19 cellular contexts compared by ENCODE assay signal in genomic region chr2:150008901-150009300, GRCh38.
DNase-seq lines count a peak whose midpoint lies in the region; ATAC-seq, FAIRE-seq and TF ChIP-seq lines count a peak whose summit lies in the region.
"Had no signal": no experiment of that assay in that cellular context is flagged by ENCODE, and none has a peak within 500 bp of the region (broad histone marks: within the 10 kb centered on the region; RNA-seq: fewer than 3 reads in every experiment).

No MANE protein-coding gene starts in this region.

- H3K27me3 Mint-ChIP-seq in MCF 10A (ENCODE audit: insufficient read depth, unreplicated experiment): no peaks in the 10 kb centered on the region
- H3K27me3 Mint-ChIP-seq in neural progenitor cell (ENCODE audit: insufficient read depth, low read depth): no peaks in the 10 kb centered on the region
- H3K27me3 Mint-ChIP-seq: CD4-positive, alpha-beta T cell had no signal

- H3K4me1 Mint-ChIP-seq in MCF 10A (ENCODE audit: insufficient read depth, unreplicated experiment) (no peaks in the 10 kb centered on the region), neural progenitor cell (no peaks in the 10 kb centered on the region)
- H3K4me1 Mint-ChIP-seq: H9 had no signal

- H3K4me3 Mint-ChIP-seq in MCF 10A (ENCODE audit: unreplicated experiment) (no peak overlapping the region), neural progenitor cell (no peak overlapping the region)
- H3K4me3 Mint-ChIP-seq: CD4-positive, alpha-beta T cell; H9 had no signal

- peak; percentile 65 for DNase-seq in mammary epithelial cell
- no peak for DNase-seq in MCF 10A (ENCODE audit: unreplicated experiment)
- peak; percentile 53 for DNase-seq in bronchial epithelial cell (ENCODE audit: low read depth)
- no peak for DNase-seq in neural progenitor cell (ENCODE audit: low spot score)
- no peak for DNase-seq in NCI-H2029 treated with DMSO at 0.1 percent for 48 hours (lab: John Stamatoyannopoulos, UW)
- no peak for DNase-seq in T1000 (lab: John Stamatoyannopoulos, UW)
- DNase-seq: AML-193; Caco-2; CD4-positive, alpha-beta T cell; H9 had no signal

- H3F3A ChIP-seq in neural progenitor cell (ENCODE audit: low read depth): no peaks in the 10 kb centered on the region

- no peak for ATAC-seq in HG03175 (IDR thresholded peaks at IDR 0.05; ENCODE audit: unreplicated experiment)
- ATAC-seq: A549, HepG2 had no signal

- H3K4me2 ChIP-seq in mammary epithelial cell (ENCODE audit: insufficient read depth, low read depth, low read length) (no peak overlapping the region), neural progenitor cell (no peak overlapping the region)
- H3K4me2 ChIP-seq: A549 had no signal

- H2AFZ ChIP-seq in mammary epithelial cell (ENCODE audit: low read depth, low read length): peak overlapping the region; percentile 61
- H2AFZ ChIP-seq in neural progenitor cell (replicated peaks): no peak overlapping the region

- H3K9me3 Mint-ChIP-seq in MCF 10A (ENCODE audit: unreplicated experiment) (no peaks in the 10 kb centered on the region), neural progenitor cell (no peaks in the 10 kb centered on the region)
- H3K9me3 Mint-ChIP-seq: CD4-positive, alpha-beta T cell; H9 had no signal

- CTCF ChIA-PET in mammary epithelial cell (lab: Charles Lee; ENCODE audit: low non-redundant PET): no interaction called here
- CTCF ChIA-PET in MCF 10A (lab: Yijun Ruan, JAX): no interaction called here

- POLR2A ChIA-PET in MCF 10A (lab: Yijun Ruan, JAX): no interaction called here

- H3K27me3 ChIP-seq in mammary epithelial cell (ENCODE audit: insufficient read depth, low read length) (no peaks in the 10 kb centered on the region), bronchial epithelial cell (ENCODE audit: control insufficient read depth, insufficient read depth, low read length) (no peaks in the 10 kb centered on the region), neural progenitor cell (no peaks in the 10 kb centered on the region)

- H3K4me1 ChIP-seq in mammary epithelial cell (ENCODE audit: insufficient read depth, low read length) (peaks cover 5% of the 10 kb centered on the region), neural progenitor cell (peaks cover 9% of the 10 kb centered on the region)
- H3K4me1 ChIP-seq: A549, Caco-2 had no signal

- WGBS in mammary epithelial cell (ENCODE audit: low coverage, missing lambda C conversion rate): 100% methylated on average over 1 of the region's 1 CpG

- no peak overlapping the region for H3K9ac ChIP-seq in mammary epithelial cell (ENCODE audit: insufficient read depth, low read length)
- no peak overlapping the region for H3K9ac ChIP-seq in neural progenitor cell

- in situ Hi-C loops in mammary epithelial cell (cut with MboI; ENCODE audit: low sequenced_read_pairs in 2 of 2): no loop called here

- no TSS peak for BruUV-seq in mammary epithelial cell (replicated peaks; lab: Mats Ljungman, UMichigan)
- BruUV-seq in MCF 10A (replicated peaks; lab: Mats Ljungman, UMichigan): no TSS peak

- no peak overlapping the region for H3K4me3 ChIP-seq in mammary epithelial cell (replicated peaks in 1 of 3; ENCODE audit: insufficient read depth in 1 of 3, low read depth in 2 of 3, low read length in 3 of 3)
- H3K4me3 ChIP-seq in bronchial epithelial cell (ENCODE audit: low read depth, low read length): no peak overlapping the region
- H3K4me3 ChIP-seq in neural progenitor cell: no peak overlapping the region
- H3K4me3 ChIP-seq: A549 had no signal

- H3K9me3 ChIP-seq in mammary epithelial cell (replicated peaks; ENCODE audit: insufficient read depth, low read length): no peaks in the 10 kb centered on the region
- no peaks in the 10 kb centered on the region for H3K9me3 ChIP-seq in neural progenitor cell (ENCODE audit: low read depth)
- H3K9me3 ChIP-seq: A549 had no signal

- dilution Hi-C loops in mammary epithelial cell (cut with HindIII; ENCODE audit: low sequenced_read_pairs): no loop called here

- H3K36me3 Mint-ChIP-seq in MCF 10A (ENCODE audit: insufficient read depth, unreplicated experiment) (no peaks in the 10 kb centered on the region), neural progenitor cell (no peaks in the 10 kb centered on the region)

- no peaks in the 10 kb centered on the region for H4K20me1 ChIP-seq in mammary epithelial cell (ENCODE audit: insufficient read depth, low read length)
- H4K20me1 ChIP-seq in neural progenitor cell (ENCODE audit: low read depth): no peaks in the 10 kb centered on the region

- no peaks in the 10 kb centered on the region for H3K79me2 ChIP-seq in mammary epithelial cell (ENCODE audit: insufficient read depth, low read length)
- no peaks in the 10 kb centered on the region for H3K79me2 ChIP-seq in neural progenitor cell (ENCODE audit: low read depth)

- TF ChIP-seq CTCF in mammary epithelial cell (conservative IDR thresholded peaks at IDR 0.05 in 1 of 2, IDR thresholded peaks at IDR 0.05 in 1 of 2; ENCODE audit: extremely low read depth in 1 of 2, insufficient read depth in 1 of 2, low read depth in 1 of 2, low read length in 2 of 2) (no peak), MCF 10A (IDR thresholded peaks at IDR 0.05; ENCODE audit: unreplicated experiment) (no peak), bronchial epithelial cell (IDR thresholded peaks at IDR 0.05; ENCODE audit: insufficient read depth, low read length, severe bottlenecking) (no peak), neural progenitor cell (IDR thresholded peaks at IDR 0.05) (no peak)

- no peaks in the 10 kb centered on the region for H3K36me3 ChIP-seq in mammary epithelial cell (ENCODE audit: insufficient read depth, low read length)
- H3K36me3 ChIP-seq in bronchial epithelial cell (ENCODE audit: control insufficient read depth, insufficient read depth, low read length): no peaks in the 10 kb centered on the region
- H3K36me3 ChIP-seq in neural progenitor cell: no peaks in the 10 kb centered on the region

- intact Hi-C loops in mammary epithelial cell (cut with micrococcal nuclease): no loop called here
- intact Hi-C loops in MCF 10A (cut with micrococcal nuclease): no loop called here

- H3K27ac ChIP-seq in mammary epithelial cell (ENCODE audit: insufficient read depth, low read depth, low read length): no peak overlapping the region
- no peak overlapping the region for H3K27ac ChIP-seq in neural progenitor cell
- H3K27ac ChIP-seq: 22Rv1, A549, C4-2B had no signal

- no peak for FAIRE-seq in bronchial epithelial cell (lab: Jason Lieb, UNC)
- FAIRE-seq: A549, D721Med, GM12891, GM19239, H1, HepG2 had no signal

- H3K27ac Mint-ChIP-seq in MCF 10A (ENCODE audit: low read depth, unreplicated experiment): no peak overlapping the region
- H3K27ac Mint-ChIP-seq in neural progenitor cell: peak overlapping the region; percentile 63
- H3K27ac Mint-ChIP-seq: CD4-positive, alpha-beta T cell; H9 had no signal

Comparison
In these comparisons a context has a peak if more than half of its experiments do, and no peak if none do; other contexts are left out.
1. DNase-seq: peak in mammary epithelial cell (single experiment) and bronchial epithelial cell (single experiment); none in MCF 10A (single experiment), neural progenitor cell (single experiment), NCI-H2029 treated with DMSO at 0.1 percent for 48 hours (single experiment) and T1000 (single experiment).